ENCODE assay signal across 31 cellular contexts in the genomic region with DNA sequence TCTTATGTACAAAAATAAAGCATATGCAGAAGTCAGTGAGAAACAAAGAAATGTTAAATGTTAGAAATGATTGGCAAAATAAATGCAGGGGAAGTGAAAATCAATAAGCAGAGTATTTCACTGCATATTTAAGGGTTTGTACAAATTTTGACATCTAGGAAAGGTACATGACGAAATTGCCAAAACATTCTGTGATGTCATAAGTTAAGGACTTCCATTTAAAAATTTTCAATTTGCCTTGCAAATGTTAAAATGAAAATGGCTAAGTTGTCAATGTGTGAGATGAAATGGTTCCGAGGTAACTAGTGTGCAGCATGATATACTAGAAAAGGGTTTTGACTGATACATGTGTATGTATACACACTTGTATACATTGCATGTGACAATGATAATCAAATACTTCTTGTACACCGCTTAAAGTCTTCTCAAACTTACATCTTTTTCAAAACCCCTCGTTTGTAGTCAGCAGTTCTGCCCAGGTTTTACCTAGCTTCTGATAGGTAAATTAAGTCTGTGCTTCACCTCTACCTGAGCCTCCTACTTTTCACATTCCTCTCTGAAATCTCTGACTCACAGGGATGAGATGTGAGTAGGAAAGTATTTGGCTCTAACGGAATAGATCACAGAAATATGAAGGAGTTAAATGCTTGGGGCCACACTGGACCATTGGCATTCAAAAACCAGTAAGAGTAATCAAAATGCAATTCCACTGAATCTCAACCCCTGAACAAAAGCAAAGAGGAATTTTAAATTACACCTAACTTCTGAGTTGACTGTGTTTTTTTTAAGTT.
"Had no signal": no experiment of that assay in that cellular context is flagged by ENCODE, and none has a peak within 500 bp of the region (broad histone marks: within the 10 kb centered on the region; RNA-seq: fewer than 3 reads in every experiment).

No MANE protein-coding gene starts in this region.

- H3K4me1 ChIP-seq: colonic mucosa, esophagus muscularis mucosa, lower lobe of right lung, psoas muscle, spleen, tibial nerve, upper lobe of left lung had no signal

- H3K36me3 ChIP-seq: colonic mucosa, esophagus muscularis mucosa, lower lobe of right lung, ovary, spleen, thoracic aorta, tibial nerve, upper lobe of left lung had no signal

- ATAC-seq: left ventricle myocardium superior; lower lobe of right lung; naive thymus-derived CD4-positive, alpha-beta T cell; psoas muscle; right cardiac atrium; stimulated activated memory B cell treated with anti-CD40 and anti-IgM and Interleukin-4, amounts not matched to agents 10 μg/mL and 1 μg/mL and 100 μg/mL, for 72 hours; stimulated activated naive CD8-positive, alpha-beta T cell treated with anti-CD3 and anti-CD28 coated beads, Interleukin-15, Interleukin-2, amounts not matched to agents 100 U/mL and 50 U/mL, for 24 hours had no signal

- H3K9me3 ChIP-seq: colonic mucosa, esophagus muscularis mucosa, lower lobe of right lung, ovary, psoas muscle, thoracic aorta, tibial nerve, upper lobe of left lung had no signal

- H3K27me3 ChIP-seq: colonic mucosa, esophagus muscularis mucosa, ovary, spleen, tibial nerve, upper lobe of left lung had no signal

- H3K4me3 Mint-ChIP-seq: dendritic cell treated with granulocyte-macrophage colony-stimulating factor and Interleukin-4, amounts not matched to agents 40 ng/mL and 50 ng/mL, for 4 days; endodermal cell; immature natural killer cell; memory B cell; naive thymus-derived CD4-positive, alpha-beta T cell; nephron; stimulated activated memory B cell treated with anti-CD40 and anti-IgM and Interleukin-4, amounts not matched to agents 10 μg/mL and 1 μg/mL and 100 μg/mL, for 72 hours had no signal

- DNase-seq: colonic mucosa; effector CD8-positive, alpha-beta T cell; endodermal cell; foreskin melanocyte; glutamatergic neuron; hypothalamus; immature natural killer cell; islet precursor cell; left ventricle myocardium superior; lower lobe of right lung; midbrain; naive thymus-derived CD4-positive, alpha-beta T cell; occipital lobe; ovary; posterior cingulate gyrus; psoas muscle; right cardiac atrium; spleen; stimulated activated CD4-positive, alpha-beta T cell treated with anti-CD3 and anti-CD28 coated beads, Interleukin-4, amount 100 ng/mL, for 4 hours; stimulated activated naive CD8-positive, alpha-beta T cell treated with anti-CD3 and anti-CD28 coated beads, Interleukin-15, Interleukin-2, amounts not matched to agents 100 U/mL and 50 U/mL, for 24 hours; substantia nigra; upper lobe of left lung had no signal

- H3K27ac ChIP-seq: colonic mucosa, esophagus muscularis mucosa, lower lobe of right lung, ovary, psoas muscle, skin epidermis, spleen, thoracic aorta, tibial nerve, upper lobe of left lung had no signal

- H3K27me3 Mint-ChIP-seq: dendritic cell treated with granulocyte-macrophage colony-stimulating factor and Interleukin-4, amounts not matched to agents 40 ng/mL and 50 ng/mL, for 4 days; memory B cell; naive thymus-derived CD4-positive, alpha-beta T cell; stimulated activated memory B cell treated with anti-CD40 and anti-IgM and Interleukin-4, amounts not matched to agents 10 μg/mL and 1 μg/mL and 100 μg/mL, for 72 hours had no signal

- H3K36me3 Mint-ChIP-seq: immature natural killer cell; memory B cell; naive thymus-derived CD4-positive, alpha-beta T cell; stimulated activated memory B cell treated with anti-CD40 and anti-IgM and Interleukin-4, amounts not matched to agents 10 μg/mL and 1 μg/mL and 100 μg/mL, for 72 hours had no signal

- H3K4me1 Mint-ChIP-seq: immature natural killer cell; memory B cell; naive thymus-derived CD4-positive, alpha-beta T cell; nephron; stimulated activated memory B cell treated with anti-CD40 and anti-IgM and Interleukin-4, amounts not matched to agents 10 μg/mL and 1 μg/mL and 100 μg/mL, for 72 hours had no signal

- FAIRE-seq: urothelium cell line had no signal

- H3K9me3 Mint-ChIP-seq: dendritic cell treated with granulocyte-macrophage colony-stimulating factor and Interleukin-4, amounts not matched to agents 40 ng/mL and 50 ng/mL, for 4 days; endodermal cell; memory B cell; nephron; stimulated activated memory B cell treated with anti-CD40 and anti-IgM and Interleukin-4, amounts not matched to agents 10 μg/mL and 1 μg/mL and 100 μg/mL, for 72 hours had no signal

- H3K4me3 ChIP-seq: colonic mucosa, esophagus muscularis mucosa, lower lobe of right lung, ovary, psoas muscle, skin epidermis, spleen, thoracic aorta, tibial nerve, upper lobe of left lung had no signal

- H3K27ac Mint-ChIP-seq: dendritic cell treated with granulocyte-macrophage colony-stimulating factor and Interleukin-4, amounts not matched to agents 40 ng/mL and 50 ng/mL, for 4 days; endodermal cell; immature natural killer cell; memory B cell; naive thymus-derived CD4-positive, alpha-beta T cell; nephron; stimulated activated memory B cell treated with anti-CD40 and anti-IgM and Interleukin-4, amounts not matched to agents 10 μg/mL and 1 μg/mL and 100 μg/mL, for 72 hours had no signal
